Comparison of ENCODE assay signal across 1 cellular context in genomic region chr5:90131734-90132133, GRCh38.
TF ChIP-seq lines count a peak whose summit lies in the region.

No MANE protein-coding gene starts in this region.

TF ChIP-seq in GM12878, 131 proteins besides CTCF, POLR2A, EP300 and RAD21 (continued from another document and continues in another):
- TF ChIP-seq IRF3 (IDR thresholded peaks at IDR 0.05) (no peak), CEBPB (IDR thresholded peaks at IDR 0.05; ENCODE audit: borderline replicate concordance in 1 of 2, low read depth in 2 of 2, low read length in 2 of 2) (peak in 1 of 2 experiments; percentile 24; a peak in 1 of 4 replicates), TCF7 (IDR thresholded peaks at IDR 0.05; ENCODE audit: borderline replicate concordance) (no peak), FOS (IDR thresholded peaks at IDR 0.05; ENCODE audit: borderline replicate concordance, extremely low read depth, insufficient read length) (no peak), SIX5 (IDR thresholded peaks at IDR 0.05; ENCODE audit: low read depth, low read length, severe bottlenecking) (no peak), POU2F2 (IDR thresholded peaks at IDR 0.05; ENCODE audit: borderline replicate concordance, low read depth, low read length) (0 out of 3 replicates have a peak, but pooled peaks have one; percentile 54), POLR2AphosphoS5 (IDR thresholded peaks at IDR 0.05; ENCODE audit: low read length) (no peak), SUZ12 (IDR thresholded peaks at IDR 0.05; ENCODE audit: unreplicated experiment) (no peak), BMI1 (IDR thresholded peaks at IDR 0.05; ENCODE audit: borderline replicate concordance) (no peak), ETV6 (conservative IDR thresholded peaks at IDR 0.05 in 1 of 2, IDR thresholded peaks at IDR 0.05 in 1 of 2; ENCODE audit: borderline replicate concordance in 1 of 2, low read depth in 1 of 2) (no peak), CHD1 (IDR thresholded peaks at IDR 0.05; ENCODE audit: low read depth, low read length) (no peak), ZNF384 (IDR thresholded peaks at IDR 0.05; ENCODE audit: borderline replicate concordance, low read depth, low read length) (no peak), ASH2L (IDR thresholded peaks at IDR 0.05; ENCODE audit: borderline replicate concordance, low read depth) (no peak), BHLHE40 (IDR thresholded peaks at IDR 0.05; ENCODE audit: borderline replicate concordance in 1 of 2, low read depth in 2 of 2, low read length in 1 of 2) (no peak), MYB (IDR thresholded peaks at IDR 0.05; ENCODE audit: borderline replicate concordance, low read depth, low read length) (no peak), E2F8 (IDR thresholded peaks at IDR 0.05; ENCODE audit: low read depth, partially characterized antibody) (no peak), SREBF2 (IDR thresholded peaks at IDR 0.05; ENCODE audit: low read length) (no peak), NBN (IDR thresholded peaks at IDR 0.05) (no peak), ZNF622 (IDR thresholded peaks at IDR 0.05) (no peak), RCOR1 (conservative IDR thresholded peaks at IDR 0.05; ENCODE audit: low read depth, low read length) (no peak), ZZZ3 (IDR thresholded peaks at IDR 0.05; ENCODE audit: control insufficient read depth, insufficient read length, low read depth) (no peak), TCF3 (IDR thresholded peaks at IDR 0.05; ENCODE audit: borderline replicate concordance, insufficient read depth, low read depth, low read length) (no peak), USF2 (IDR thresholded peaks at IDR 0.05; ENCODE audit: borderline replicate concordance, low read depth, low read length) (no peak; the same call in 1 of the 2 replicates), CHD4 (IDR thresholded peaks at IDR 0.05) (no peak), DPF2 (IDR thresholded peaks at IDR 0.05) (no peak)
- TF ChIP-seq, protein P1, sequence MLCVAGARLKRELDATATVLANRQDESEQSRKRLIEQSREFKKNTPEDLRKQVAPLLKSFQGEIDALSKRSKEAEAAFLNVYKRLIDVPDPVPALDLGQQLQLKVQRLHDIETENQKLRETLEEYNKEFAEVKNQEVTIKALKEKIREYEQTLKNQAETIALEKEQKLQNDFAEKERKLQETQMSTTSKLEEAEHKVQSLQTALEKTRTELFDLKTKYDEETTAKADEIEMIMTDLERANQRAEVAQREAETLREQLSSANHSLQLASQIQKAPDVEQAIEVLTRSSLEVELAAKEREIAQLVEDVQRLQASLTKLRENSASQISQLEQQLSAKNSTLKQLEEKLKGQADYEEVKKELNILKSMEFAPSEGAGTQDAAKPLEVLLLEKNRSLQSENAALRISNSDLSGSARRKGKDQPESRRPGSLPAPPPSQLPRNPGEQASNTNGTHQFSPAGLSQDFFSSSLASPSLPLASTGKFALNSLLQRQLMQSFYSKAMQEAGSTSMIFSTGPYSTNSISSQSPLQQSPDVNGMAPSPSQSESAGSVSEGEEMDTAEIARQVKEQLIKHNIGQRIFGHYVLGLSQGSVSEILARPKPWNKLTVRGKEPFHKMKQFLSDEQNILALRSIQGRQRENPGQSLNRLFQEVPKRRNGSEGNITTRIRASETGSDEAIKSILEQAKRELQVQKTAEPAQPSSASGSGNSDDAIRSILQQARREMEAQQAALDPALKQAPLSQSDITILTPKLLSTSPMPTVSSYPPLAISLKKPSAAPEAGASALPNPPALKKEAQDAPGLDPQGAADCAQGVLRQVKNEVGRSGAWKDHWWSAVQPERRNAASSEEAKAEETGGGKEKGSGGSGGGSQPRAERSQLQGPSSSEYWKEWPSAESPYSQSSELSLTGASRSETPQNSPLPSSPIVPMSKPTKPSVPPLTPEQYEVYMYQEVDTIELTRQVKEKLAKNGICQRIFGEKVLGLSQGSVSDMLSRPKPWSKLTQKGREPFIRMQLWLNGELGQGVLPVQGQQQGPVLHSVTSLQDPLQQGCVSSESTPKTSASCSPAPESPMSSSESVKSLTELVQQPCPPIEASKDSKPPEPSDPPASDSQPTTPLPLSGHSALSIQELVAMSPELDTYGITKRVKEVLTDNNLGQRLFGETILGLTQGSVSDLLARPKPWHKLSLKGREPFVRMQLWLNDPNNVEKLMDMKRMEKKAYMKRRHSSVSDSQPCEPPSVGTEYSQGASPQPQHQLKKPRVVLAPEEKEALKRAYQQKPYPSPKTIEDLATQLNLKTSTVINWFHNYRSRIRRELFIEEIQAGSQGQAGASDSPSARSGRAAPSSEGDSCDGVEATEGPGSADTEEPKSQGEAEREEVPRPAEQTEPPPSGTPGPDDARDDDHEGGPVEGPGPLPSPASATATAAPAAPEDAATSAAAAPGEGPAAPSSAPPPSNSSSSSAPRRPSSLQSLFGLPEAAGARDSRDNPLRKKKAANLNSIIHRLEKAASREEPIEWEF (IDR thresholded peaks at IDR 0.05; ENCODE audit: insufficient replicate concordance, low read depth, low read length) = no peak
- TF ChIP-seq, protein P2, sequence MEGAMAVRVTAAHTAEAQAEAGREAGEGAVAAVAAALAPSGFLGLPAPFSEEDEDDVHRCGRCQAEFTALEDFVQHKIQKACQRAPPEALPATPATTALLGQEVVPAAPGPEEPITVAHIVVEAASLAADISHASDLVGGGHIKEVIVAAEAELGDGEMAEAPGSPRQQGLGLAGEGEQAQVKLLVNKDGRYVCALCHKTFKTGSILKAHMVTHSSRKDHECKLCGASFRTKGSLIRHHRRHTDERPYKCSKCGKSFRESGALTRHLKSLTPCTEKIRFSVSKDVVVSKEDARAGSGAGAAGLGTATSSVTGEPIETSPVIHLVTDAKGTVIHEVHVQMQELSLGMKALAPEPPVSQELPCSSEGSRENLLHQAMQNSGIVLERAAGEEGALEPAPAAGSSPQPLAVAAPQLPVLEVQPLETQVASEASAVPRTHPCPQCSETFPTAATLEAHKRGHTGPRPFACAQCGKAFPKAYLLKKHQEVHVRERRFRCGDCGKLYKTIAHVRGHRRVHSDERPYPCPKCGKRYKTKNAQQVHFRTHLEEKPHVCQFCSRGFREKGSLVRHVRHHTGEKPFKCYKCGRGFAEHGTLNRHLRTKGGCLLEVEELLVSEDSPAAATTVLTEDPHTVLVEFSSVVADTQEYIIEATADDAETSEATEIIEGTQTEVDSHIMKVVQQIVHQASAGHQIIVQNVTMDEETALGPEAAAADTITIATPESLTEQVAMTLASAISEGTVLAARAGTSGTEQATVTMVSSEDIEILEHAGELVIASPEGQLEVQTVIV (IDR thresholded peaks at IDR 0.05; ENCODE audit: borderline replicate concordance, partially characterized antibody) = no peak
- TF ChIP-seq, protein P3, sequence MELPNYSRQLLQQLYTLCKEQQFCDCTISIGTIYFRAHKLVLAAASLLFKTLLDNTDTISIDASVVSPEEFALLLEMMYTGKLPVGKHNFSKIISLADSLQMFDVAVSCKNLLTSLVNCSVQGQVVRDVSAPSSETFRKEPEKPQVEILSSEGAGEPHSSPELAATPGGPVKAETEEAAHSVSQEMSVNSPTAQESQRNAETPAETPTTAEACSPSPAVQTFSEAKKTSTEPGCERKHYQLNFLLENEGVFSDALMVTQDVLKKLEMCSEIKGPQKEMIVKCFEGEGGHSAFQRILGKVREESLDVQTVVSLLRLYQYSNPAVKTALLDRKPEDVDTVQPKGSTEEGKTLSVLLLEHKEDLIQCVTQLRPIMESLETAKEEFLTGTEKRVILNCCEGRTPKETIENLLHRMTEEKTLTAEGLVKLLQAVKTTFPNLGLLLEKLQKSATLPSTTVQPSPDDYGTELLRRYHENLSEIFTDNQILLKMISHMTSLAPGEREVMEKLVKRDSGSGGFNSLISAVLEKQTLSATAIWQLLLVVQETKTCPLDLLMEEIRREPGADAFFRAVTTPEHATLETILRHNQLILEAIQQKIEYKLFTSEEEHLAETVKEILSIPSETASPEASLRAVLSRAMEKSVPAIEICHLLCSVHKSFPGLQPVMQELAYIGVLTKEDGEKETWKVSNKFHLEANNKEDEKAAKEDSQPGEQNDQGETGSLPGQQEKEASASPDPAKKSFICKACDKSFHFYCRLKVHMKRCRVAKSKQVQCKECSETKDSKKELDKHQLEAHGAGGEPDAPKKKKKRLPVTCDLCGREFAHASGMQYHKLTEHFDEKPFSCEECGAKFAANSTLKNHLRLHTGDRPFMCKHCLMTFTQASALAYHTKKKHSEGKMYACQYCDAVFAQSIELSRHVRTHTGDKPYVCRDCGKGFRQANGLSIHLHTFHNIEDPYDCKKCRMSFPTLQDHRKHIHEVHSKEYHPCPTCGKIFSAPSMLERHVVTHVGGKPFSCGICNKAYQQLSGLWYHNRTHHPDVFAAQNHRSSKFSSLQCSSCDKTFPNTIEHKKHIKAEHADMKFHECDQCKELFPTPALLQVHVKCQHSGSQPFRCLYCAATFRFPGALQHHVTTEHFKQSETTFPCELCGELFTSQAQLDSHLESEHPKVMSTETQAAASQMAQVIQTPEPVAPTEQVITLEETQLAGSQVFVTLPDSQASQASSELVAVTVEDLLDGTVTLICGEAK (IDR thresholded peaks at IDR 0.05; ENCODE audit: borderline replicate concordance) = no peak
- TF ChIP-seq, protein P4, sequence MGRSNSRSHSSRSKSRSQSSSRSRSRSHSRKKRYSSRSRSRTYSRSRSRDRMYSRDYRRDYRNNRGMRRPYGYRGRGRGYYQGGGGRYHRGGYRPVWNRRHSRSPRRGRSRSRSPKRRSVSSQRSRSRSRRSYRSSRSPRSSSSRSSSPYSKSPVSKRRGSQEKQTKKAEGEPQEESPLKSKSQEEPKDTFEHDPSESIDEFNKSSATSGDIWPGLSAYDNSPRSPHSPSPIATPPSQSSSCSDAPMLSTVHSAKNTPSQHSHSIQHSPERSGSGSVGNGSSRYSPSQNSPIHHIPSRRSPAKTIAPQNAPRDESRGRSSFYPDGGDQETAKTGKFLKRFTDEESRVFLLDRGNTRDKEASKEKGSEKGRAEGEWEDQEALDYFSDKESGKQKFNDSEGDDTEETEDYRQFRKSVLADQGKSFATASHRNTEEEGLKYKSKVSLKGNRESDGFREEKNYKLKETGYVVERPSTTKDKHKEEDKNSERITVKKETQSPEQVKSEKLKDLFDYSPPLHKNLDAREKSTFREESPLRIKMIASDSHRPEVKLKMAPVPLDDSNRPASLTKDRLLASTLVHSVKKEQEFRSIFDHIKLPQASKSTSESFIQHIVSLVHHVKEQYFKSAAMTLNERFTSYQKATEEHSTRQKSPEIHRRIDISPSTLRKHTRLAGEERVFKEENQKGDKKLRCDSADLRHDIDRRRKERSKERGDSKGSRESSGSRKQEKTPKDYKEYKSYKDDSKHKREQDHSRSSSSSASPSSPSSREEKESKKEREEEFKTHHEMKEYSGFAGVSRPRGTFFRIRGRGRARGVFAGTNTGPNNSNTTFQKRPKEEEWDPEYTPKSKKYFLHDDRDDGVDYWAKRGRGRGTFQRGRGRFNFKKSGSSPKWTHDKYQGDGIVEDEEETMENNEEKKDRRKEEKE (IDR thresholded peaks at IDR 0.05) = no peak
- TF ChIP-seq, protein P5, sequence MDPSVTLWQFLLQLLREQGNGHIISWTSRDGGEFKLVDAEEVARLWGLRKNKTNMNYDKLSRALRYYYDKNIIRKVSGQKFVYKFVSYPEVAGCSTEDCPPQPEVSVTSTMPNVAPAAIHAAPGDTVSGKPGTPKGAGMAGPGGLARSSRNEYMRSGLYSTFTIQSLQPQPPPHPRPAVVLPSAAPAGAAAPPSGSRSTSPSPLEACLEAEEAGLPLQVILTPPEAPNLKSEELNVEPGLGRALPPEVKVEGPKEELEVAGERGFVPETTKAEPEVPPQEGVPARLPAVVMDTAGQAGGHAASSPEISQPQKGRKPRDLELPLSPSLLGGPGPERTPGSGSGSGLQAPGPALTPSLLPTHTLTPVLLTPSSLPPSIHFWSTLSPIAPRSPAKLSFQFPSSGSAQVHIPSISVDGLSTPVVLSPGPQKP (IDR thresholded peaks at IDR 0.05; ENCODE audit: low read depth, low read length) = no peak
